ENCODE assay signal across 1 cellular context in genomic region chr1:10295471-10296085, GRCh38.
TF ChIP-seq lines count a peak whose summit lies in the region.

No MANE protein-coding gene starts in this region.

TF ChIP-seq in GM23338, 12 proteins besides CTCF, POLR2A, EP300 and RAD21 (continued from another document):
- TF ChIP-seq, protein P1, sequence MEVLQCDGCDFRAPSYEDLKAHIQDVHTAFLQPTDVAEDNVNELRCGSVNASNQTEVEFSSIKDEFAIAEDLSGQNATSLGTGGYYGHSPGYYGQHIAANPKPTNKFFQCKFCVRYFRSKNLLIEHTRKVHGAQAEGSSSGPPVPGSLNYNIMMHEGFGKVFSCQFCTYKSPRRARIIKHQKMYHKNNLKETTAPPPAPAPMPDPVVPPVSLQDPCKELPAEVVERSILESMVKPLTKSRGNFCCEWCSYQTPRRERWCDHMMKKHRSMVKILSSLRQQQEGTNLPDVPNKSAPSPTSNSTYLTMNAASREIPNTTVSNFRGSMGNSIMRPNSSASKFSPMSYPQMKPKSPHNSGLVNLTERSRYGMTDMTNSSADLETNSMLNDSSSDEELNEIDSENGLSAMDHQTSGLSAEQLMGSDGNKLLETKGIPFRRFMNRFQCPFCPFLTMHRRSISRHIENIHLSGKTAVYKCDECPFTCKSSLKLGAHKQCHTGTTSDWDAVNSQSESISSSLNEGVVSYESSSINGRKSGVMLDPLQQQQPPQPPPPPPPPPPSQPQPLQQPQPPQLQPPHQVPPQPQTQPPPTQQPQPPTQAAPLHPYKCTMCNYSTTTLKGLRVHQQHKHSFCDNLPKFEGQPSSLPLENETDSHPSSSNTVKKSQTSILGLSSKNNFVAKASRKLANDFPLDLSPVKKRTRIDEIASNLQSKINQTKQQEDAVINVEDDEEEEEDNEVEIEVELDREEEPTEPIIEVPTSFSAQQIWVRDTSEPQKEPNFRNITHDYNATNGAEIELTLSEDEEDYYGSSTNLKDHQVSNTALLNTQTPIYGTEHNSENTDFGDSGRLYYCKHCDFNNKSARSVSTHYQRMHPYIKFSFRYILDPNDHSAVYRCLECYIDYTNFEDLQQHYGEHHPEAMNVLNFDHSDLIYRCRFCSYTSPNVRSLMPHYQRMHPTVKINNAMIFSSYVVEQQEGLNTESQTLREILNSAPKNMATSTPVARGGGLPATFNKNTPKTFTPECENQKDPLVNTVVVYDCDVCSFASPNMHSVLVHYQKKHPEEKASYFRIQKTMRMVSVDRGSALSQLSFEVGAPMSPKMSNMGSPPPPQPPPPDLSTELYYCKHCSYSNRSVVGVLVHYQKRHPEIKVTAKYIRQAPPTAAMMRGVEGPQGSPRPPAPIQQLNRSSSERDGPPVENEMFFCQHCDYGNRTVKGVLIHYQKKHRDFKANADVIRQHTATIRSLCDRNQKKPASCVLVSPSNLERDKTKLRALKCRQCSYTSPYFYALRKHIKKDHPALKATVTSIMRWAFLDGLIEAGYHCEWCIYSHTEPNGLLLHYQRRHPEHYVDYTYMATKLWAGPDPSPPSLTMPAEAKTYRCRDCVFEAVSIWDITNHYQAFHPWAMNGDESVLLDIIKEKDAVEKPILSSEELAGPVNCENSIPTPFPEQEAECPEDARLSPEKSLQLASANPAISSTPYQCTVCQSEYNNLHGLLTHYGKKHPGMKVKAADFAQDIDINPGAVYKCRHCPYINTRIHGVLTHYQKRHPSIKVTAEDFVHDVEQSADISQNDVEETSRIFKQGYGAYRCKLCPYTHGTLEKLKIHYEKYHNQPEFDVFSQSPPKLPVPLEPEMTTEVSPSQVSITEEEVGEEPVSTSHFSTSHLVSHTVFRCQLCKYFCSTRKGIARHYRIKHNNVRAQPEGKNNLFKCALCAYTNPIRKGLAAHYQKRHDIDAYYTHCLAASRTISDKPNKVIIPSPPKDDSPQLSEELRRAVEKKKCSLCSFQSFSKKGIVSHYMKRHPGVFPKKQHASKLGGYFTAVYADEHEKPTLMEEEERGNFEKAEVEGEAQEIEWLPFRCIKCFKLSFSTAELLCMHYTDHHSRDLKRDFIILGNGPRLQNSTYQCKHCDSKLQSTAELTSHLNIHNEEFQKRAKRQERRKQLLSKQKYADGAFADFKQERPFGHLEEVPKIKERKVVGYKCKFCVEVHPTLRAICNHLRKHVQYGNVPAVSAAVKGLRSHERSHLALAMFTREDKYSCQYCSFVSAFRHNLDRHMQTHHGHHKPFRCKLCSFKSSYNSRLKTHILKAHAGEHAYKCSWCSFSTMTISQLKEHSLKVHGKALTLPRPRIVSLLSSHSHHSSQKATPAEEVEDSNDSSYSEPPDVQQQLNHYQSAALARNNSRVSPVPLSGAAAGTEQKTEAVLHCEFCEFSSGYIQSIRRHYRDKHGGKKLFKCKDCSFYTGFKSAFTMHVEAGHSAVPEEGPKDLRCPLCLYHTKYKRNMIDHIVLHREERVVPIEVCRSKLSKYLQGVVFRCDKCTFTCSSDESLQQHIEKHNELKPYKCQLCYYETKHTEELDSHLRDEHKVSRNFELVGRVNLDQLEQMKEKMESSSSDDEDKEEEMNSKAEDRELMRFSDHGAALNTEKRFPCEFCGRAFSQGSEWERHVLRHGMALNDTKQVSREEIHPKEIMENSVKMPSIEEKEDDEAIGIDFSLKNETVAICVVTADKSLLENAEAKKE (CRISPR knock-in tag; IDR thresholded peaks at IDR 0.05), result no peak
- TF ChIP-seq ZNF114 (CRISPR knock-in tag; IDR thresholded peaks at IDR 0.05), result no peak
- no peak for TF ChIP-seq STAT1 (IDR thresholded peaks at IDR 0.05; ENCODE audit: unreplicated experiment)
- TF ChIP-seq EZH2phosphoT487 (IDR thresholded peaks at IDR 0.05; ENCODE audit: unreplicated experiment), result no peak
- TF ChIP-seq EZH2 (IDR thresholded peaks at IDR 0.05; ENCODE audit: low read depth, unreplicated experiment), result no peak
- TF ChIP-seq NANOG (IDR thresholded peaks at IDR 0.05; ENCODE audit: borderline replicate concordance), result no peak
- no peak for TF ChIP-seq JUNB (IDR thresholded peaks at IDR 0.05; ENCODE audit: unreplicated experiment)
- TF ChIP-seq ETS1 (IDR thresholded peaks at IDR 0.05), result no peak
- TF ChIP-seq, protein P2, sequence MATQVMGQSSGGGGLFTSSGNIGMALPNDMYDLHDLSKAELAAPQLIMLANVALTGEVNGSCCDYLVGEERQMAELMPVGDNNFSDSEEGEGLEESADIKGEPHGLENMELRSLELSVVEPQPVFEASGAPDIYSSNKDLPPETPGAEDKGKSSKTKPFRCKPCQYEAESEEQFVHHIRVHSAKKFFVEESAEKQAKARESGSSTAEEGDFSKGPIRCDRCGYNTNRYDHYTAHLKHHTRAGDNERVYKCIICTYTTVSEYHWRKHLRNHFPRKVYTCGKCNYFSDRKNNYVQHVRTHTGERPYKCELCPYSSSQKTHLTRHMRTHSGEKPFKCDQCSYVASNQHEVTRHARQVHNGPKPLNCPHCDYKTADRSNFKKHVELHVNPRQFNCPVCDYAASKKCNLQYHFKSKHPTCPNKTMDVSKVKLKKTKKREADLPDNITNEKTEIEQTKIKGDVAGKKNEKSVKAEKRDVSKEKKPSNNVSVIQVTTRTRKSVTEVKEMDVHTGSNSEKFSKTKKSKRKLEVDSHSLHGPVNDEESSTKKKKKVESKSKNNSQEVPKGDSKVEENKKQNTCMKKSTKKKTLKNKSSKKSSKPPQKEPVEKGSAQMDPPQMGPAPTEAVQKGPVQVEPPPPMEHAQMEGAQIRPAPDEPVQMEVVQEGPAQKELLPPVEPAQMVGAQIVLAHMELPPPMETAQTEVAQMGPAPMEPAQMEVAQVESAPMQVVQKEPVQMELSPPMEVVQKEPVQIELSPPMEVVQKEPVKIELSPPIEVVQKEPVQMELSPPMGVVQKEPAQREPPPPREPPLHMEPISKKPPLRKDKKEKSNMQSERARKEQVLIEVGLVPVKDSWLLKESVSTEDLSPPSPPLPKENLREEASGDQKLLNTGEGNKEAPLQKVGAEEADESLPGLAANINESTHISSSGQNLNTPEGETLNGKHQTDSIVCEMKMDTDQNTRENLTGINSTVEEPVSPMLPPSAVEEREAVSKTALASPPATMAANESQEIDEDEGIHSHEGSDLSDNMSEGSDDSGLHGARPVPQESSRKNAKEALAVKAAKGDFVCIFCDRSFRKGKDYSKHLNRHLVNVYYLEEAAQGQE (IDR thresholded peaks at IDR 0.05; ENCODE audit: unreplicated experiment), result no peak
- no peak for TF ChIP-seq ZNF331 (CRISPR knock-in tag; IDR thresholded peaks at IDR 0.05; ENCODE audit: low read depth)
